Comparison of ENCODE assay signal across 8 cellular contexts in the genomic region with DNA sequence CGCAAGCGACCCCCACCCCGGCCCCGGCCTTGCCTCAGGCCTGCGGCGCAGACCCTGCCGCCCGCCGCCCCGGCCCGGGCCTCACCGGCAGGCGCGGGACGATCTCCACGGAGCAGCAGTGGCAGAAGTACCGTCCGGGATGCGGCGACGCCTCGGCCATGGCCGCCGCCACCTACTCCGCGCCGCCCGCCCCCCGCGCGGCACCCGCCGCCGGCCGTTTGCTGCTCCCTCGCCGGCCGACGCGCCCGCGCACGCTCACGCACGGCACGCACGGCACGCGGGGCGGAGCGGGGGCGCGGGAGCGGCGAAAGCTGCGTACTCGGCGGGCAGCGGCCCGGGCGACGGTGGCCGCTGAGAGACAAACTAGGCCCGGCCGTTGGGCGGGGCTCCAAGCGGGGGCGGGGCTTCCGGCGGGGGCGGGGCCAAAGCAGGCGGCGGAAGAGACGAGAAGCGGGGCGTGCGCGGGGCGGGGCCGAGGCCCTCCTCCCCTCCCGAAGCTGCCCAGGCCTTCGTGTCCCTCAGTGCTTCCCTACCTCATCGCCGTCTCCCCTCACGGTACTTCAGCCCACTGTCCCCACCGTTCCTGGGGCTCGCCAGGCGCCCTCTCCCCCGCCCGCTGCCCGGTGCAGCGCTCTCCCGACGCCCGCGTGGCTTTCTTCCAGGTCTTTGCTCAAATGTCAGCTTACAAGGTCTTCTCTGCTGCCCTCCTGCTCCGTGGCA. TPM values are rescaled to one million over a fixed set of nuclear protein-coding genes. Genes with fewer than 3 reads are reported as not detected.
DNase-seq lines count a peak whose midpoint lies in the region; ATAC-seq and TF ChIP-seq lines count a peak whose summit lies in the region.

A gene (minus strand): TSS at position 253 of the 720 bp plus-strand sequence. CDS start 93 bp downstream, at position 160.

- 2% methylated on average over 12 of the region's 97 CpGs for WGBS in right lobe of liver (ENCODE audit: insufficient coverage, low coverage, low lambda C conversion rate, missing lambda C conversion rate)

- H3K4me3 Mint-ChIP-seq in activated CD4-positive, alpha-beta memory T cell treated with anti-CD3 and anti-CD28 coated beads for 36 hours: peak within 1 kb of the TSS; percentile 93

- H3K27ac ChIP-seq in dorsolateral prefrontal cortex (peak within 1 kb of the TSS; percentile 86 to 99 (median 97)), right lobe of liver (peak within 1 kb of the TSS; percentile 89 to 95 (median 94))

- peak; percentile 79 for ATAC-seq in GM19324 (IDR thresholded peaks at IDR 0.05; ENCODE audit: low FRiP score, unreplicated experiment)
- ATAC-seq in HG03565 (IDR thresholded peaks at IDR 0.05; ENCODE audit: unreplicated experiment): peak; percentile 36
- ATAC-seq in right lobe of liver: peak; percentile 65 to 82 (median 76)

- H3K36me3 ChIP-seq in right lobe of liver: no peaks in the 10 kb centered on the region

- no peaks in the 10 kb centered on the region for H3K27me3 Mint-ChIP-seq in activated CD4-positive, alpha-beta memory T cell treated with anti-CD3 and anti-CD28 coated beads for 36 hours

- peaks cover 16% of the 10 kb centered on the region for H3K36me3 Mint-ChIP-seq in activated CD4-positive, alpha-beta memory T cell treated with anti-CD3 and anti-CD28 coated beads for 36 hours

- peak within 1 kb of the TSS; percentile 66 to 100 (median 96) for H3K4me3 ChIP-seq in dorsolateral prefrontal cortex
- peak within 1 kb of the TSS; percentile 94 to 99 (median 97) for H3K4me3 ChIP-seq in right lobe of liver

- peak within 1 kb of the TSS; percentile 95 for H3K27ac Mint-ChIP-seq in activated CD4-positive, alpha-beta memory T cell treated with anti-CD3 and anti-CD28 coated beads for 36 hours

- no peaks in the 10 kb centered on the region for H3K9me3 ChIP-seq in right lobe of liver

- peaks cover 40% of the 10 kb centered on the region for H3K4me1 Mint-ChIP-seq in activated CD4-positive, alpha-beta memory T cell treated with anti-CD3 and anti-CD28 coated beads for 36 hours (ENCODE audit: low read depth)

- DNase-seq in Ammon's horn (ENCODE audit: low spot score) (peak; percentile 94), NCI-H82 (lab: John Stamatoyannopoulos, UW) (peak; percentile 88), dorsolateral prefrontal cortex (peak; percentile 75 to 90 (median 86)), right lobe of liver (peak; percentile 92 to 94 (median 94))
- DNase-seq in activated CD4-positive, alpha-beta memory T cell treated with anti-CD3 and anti-CD28 coated beads for 36 hours: peak; percentile 97
- peak; percentile 92 for DNase-seq in stimulated activated CD4-positive, alpha-beta T cell treated with anti-CD3 and anti-CD28 coated beads, Interleukin-4, amount 100 ng/mL, for 24 hours

- TF ChIP-seq CTCF in dorsolateral prefrontal cortex (IDR thresholded peaks at IDR 0.05 in 54 of 56, conservative IDR thresholded peaks at IDR 0.05 in 2 of 56; ENCODE audit: low read depth in 1 of 56, partially characterized antibody in 56 of 56): peak in 19 of 56 donors; percentile 5 to 36 (median 25)
- no peak for TF ChIP-seq CTCF in right lobe of liver (IDR thresholded peaks at IDR 0.05)

- intact Hi-C loops in activated CD4-positive, alpha-beta memory T cell treated with anti-CD3 and anti-CD28 coated beads for 36 hours (cut with micrococcal nuclease): loop anchor here (1.0 to 10.0 kb wide), 4 partner anchors 17 to 252 kb away; a partner anchor contains a TSS
- intact Hi-C loops in dorsolateral prefrontal cortex (cut with DNase I): loop anchor here (1.0 to 10.0 kb wide), 5 partner anchors 30 to 262 kb away; a partner anchor contains a TSS
- intact Hi-C loops in right lobe of liver (cut with DNase I): no loop called here

- H3K9me3 Mint-ChIP-seq in activated CD4-positive, alpha-beta memory T cell treated with anti-CD3 and anti-CD28 coated beads for 36 hours: no peaks in the 10 kb centered on the region

- TF ChIP-seq POLR2A in right lobe of liver (IDR thresholded peaks at IDR 0.05): peak; percentile 80

- POLR2A ChIA-PET in activated CD4-positive, alpha-beta memory T cell treated with anti-CD3 and anti-CD28 coated beads for 36 hours (lab: Charles Lee): interaction anchor here (0.5 to 1.5 kb wide), 8 partner anchors 16 to 261 kb away, joined by 3 to 8 read pairs (median 4); a partner anchor contains a TSS

- H3K4me1 ChIP-seq in right lobe of liver: peaks cover 0 to 43% (median 19%) of the 10 kb centered on the region in 4 donors

- CTCF ChIA-PET in activated CD4-positive, alpha-beta memory T cell treated with anti-CD3 and anti-CD28 coated beads for 36 hours (lab: Charles Lee): interaction anchor here (1.0 to 1.9 kb wide), 7 partner anchors 17 to 106 kb away, joined by 3 to 19 read pairs (median 5); no protein-coding TSS in a partner anchor

- H3K27me3 ChIP-seq in dorsolateral prefrontal cortex (no peaks in the 10 kb centered on the region), right lobe of liver (no peaks in the 10 kb centered on the region)

RNA-seq across cellular contexts. Expression of the gene that starts here (rescaled TPM):
- 10 to 100 TPM; 84.4 to 89.7 TPM for total RNA-seq in activated CD4-positive, alpha-beta memory T cell treated with anti-CD3 and anti-CD28 coated beads for 36 hours
- total RNA-seq in dorsolateral prefrontal cortex (10 to 100 TPM; 22.4 to 58.2 (median 41.2) TPM), right lobe of liver (10 to 100 TPM; 18.3 to 85.0 (median 28.8) TPM)

Comparison
In these comparisons a context has a peak if more than half of its experiments do, and no peak if none do; other contexts are left out.
1. Peak in every context shown above with its lines: DNase-seq, ATAC-seq, H3K4me3 ChIP-seq and H3K27ac ChIP-seq.
2. intact Hi-C loops: an anchor here in activated CD4-positive, alpha-beta memory T cell treated with anti-CD3 and anti-CD28 coated beads for 36 hours (1.0 to 10.0 kb wide) and dorsolateral prefrontal cortex (1.0 to 10.0 kb wide); none called in right lobe of liver.